In genomic region chr13:29508130-29508873, GRCh38 we compare ENCODE assay signal across 1 cellular context.
A peak's percentile ranks its signal among the peaks of the same experiment; 100 is the strongest.
TF ChIP-seq lines count a peak whose summit lies in the region.

No MANE protein-coding gene starts in this region.

TF ChIP-seq in HepG2, 621 proteins besides CTCF, POLR2A, EP300 and RAD21 (continued from another document and continues in another):
- TF ChIP-seq, protein P1, sequence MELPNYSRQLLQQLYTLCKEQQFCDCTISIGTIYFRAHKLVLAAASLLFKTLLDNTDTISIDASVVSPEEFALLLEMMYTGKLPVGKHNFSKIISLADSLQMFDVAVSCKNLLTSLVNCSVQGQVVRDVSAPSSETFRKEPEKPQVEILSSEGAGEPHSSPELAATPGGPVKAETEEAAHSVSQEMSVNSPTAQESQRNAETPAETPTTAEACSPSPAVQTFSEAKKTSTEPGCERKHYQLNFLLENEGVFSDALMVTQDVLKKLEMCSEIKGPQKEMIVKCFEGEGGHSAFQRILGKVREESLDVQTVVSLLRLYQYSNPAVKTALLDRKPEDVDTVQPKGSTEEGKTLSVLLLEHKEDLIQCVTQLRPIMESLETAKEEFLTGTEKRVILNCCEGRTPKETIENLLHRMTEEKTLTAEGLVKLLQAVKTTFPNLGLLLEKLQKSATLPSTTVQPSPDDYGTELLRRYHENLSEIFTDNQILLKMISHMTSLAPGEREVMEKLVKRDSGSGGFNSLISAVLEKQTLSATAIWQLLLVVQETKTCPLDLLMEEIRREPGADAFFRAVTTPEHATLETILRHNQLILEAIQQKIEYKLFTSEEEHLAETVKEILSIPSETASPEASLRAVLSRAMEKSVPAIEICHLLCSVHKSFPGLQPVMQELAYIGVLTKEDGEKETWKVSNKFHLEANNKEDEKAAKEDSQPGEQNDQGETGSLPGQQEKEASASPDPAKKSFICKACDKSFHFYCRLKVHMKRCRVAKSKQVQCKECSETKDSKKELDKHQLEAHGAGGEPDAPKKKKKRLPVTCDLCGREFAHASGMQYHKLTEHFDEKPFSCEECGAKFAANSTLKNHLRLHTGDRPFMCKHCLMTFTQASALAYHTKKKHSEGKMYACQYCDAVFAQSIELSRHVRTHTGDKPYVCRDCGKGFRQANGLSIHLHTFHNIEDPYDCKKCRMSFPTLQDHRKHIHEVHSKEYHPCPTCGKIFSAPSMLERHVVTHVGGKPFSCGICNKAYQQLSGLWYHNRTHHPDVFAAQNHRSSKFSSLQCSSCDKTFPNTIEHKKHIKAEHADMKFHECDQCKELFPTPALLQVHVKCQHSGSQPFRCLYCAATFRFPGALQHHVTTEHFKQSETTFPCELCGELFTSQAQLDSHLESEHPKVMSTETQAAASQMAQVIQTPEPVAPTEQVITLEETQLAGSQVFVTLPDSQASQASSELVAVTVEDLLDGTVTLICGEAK (IDR thresholded peaks at IDR 0.05): no peak
- TF ChIP-seq, protein P1 (CRISPR knock-in tag; IDR thresholded peaks at IDR 0.05): peak; percentile 54; the same call in 1 of the 2 replicates
- TF ChIP-seq ZNF275 (CRISPR knock-in tag; IDR thresholded peaks at IDR 0.05; ENCODE audit: borderline replicate concordance) (no peak), FOXA1 (IDR thresholded peaks at IDR 0.05) (no peak), FOXA1 (CRISPR knock-in tag; IDR thresholded peaks at IDR 0.05) (no peak), SNRNP70 (IDR thresholded peaks at IDR 0.05; ENCODE audit: low read depth, low read length) (no peak), RBM22 (optimal IDR thresholded peaks at IDR 0.05; ENCODE audit: low read length) (peak; percentile 82), SKI (IDR thresholded peaks at IDR 0.05; ENCODE audit: partially characterized antibody) (no peak), ZNF121 (CRISPR knock-in tag; IDR thresholded peaks at IDR 0.05) (no peak), ZNF382 (CRISPR knock-in tag; IDR thresholded peaks at IDR 0.05; ENCODE audit: borderline replicate concordance) (no peak), KDM2A (CRISPR knock-in tag; IDR thresholded peaks at IDR 0.05; ENCODE audit: borderline replicate concordance, low read depth) (peak; percentile 48; the same call in 1 of the 2 replicates), TEAD3 (CRISPR knock-in tag; optimal IDR thresholded peaks at IDR 0.05; ENCODE audit: borderline replicate concordance) (no peak), TRAFD1 (CRISPR knock-in tag; IDR thresholded peaks at IDR 0.05; ENCODE audit: borderline replicate concordance) (no peak), NFYC (CRISPR knock-in tag; IDR thresholded peaks at IDR 0.05) (no peak), ATAD3A (CRISPR knock-in tag; IDR thresholded peaks at IDR 0.05) (no peak), ADNP (CRISPR knock-in tag; IDR thresholded peaks at IDR 0.05) (no peak), ZNF343 (CRISPR knock-in tag; IDR thresholded peaks at IDR 0.05) (no peak), TARDBP (CRISPR knock-in tag; IDR thresholded peaks at IDR 0.05) (no peak), ZNF644 (CRISPR knock-in tag; IDR thresholded peaks at IDR 0.05; ENCODE audit: low read depth) (no peak), NRL (CRISPR knock-in tag; IDR thresholded peaks at IDR 0.05; ENCODE audit: borderline replicate concordance) (0 out of 2 replicates have a peak, but pooled peaks have one; percentile 49), SOX5 (CRISPR knock-in tag; IDR thresholded peaks at IDR 0.05; ENCODE audit: borderline replicate concordance) (no peak), ZNF703 (CRISPR knock-in tag; IDR thresholded peaks at IDR 0.05; ENCODE audit: borderline replicate concordance) (no peak), PTBP1 (IDR thresholded peaks at IDR 0.05; ENCODE audit: low read depth, low read length, poor library complexity, severe bottlenecking) (no peak), MXI1 (IDR thresholded peaks at IDR 0.05; ENCODE audit: borderline replicate concordance, low read depth, low read length) (no peak), TBX2 (CRISPR knock-in tag; IDR thresholded peaks at IDR 0.05; ENCODE audit: borderline replicate concordance) (peak; percentile 43; the same call in 1 of the 2 replicates), ZNF607 (CRISPR knock-in tag; IDR thresholded peaks at IDR 0.05; ENCODE audit: borderline replicate concordance) (no peak), MXD3 (CRISPR knock-in tag; IDR thresholded peaks at IDR 0.05) (no peak), SNAI1 (CRISPR knock-in tag; IDR thresholded peaks at IDR 0.05; ENCODE audit: borderline replicate concordance) (no peak), KMT2B (CRISPR knock-in tag; IDR thresholded peaks at IDR 0.05) (no peak), ZMYM3 (CRISPR knock-in tag; IDR thresholded peaks at IDR 0.05) (no peak), POLR2G (IDR thresholded peaks at IDR 0.05; ENCODE audit: low read depth, low read length) (0 out of 2 replicates have a peak, but pooled peaks have one; percentile 40), ZNF383 (CRISPR knock-in tag; IDR thresholded peaks at IDR 0.05; ENCODE audit: borderline replicate concordance) (no peak), AKAP8 (CRISPR knock-in tag; IDR thresholded peaks at IDR 0.05) (no peak), ZNF282 (IDR thresholded peaks at IDR 0.05; ENCODE audit: partially characterized antibody) (no peak), ETS1 (CRISPR knock-in tag; IDR thresholded peaks at IDR 0.05) (no peak), KDM5B (CRISPR knock-in tag; IDR thresholded peaks at IDR 0.05; ENCODE audit: borderline replicate concordance) (no peak), MXD4 (CRISPR knock-in tag; IDR thresholded peaks at IDR 0.05) (no peak), SMC3 (IDR thresholded peaks at IDR 0.05; ENCODE audit: low read length) (peak; percentile 88), ZBTB33 (CRISPR knock-in tag; IDR thresholded peaks at IDR 0.05) (no peak), TOE1 (CRISPR knock-in tag; IDR thresholded peaks at IDR 0.05) (no peak), ZFP1 (CRISPR knock-in tag; IDR thresholded peaks at IDR 0.05) (no peak), CAMTA2 (CRISPR knock-in tag; IDR thresholded peaks at IDR 0.05; ENCODE audit: borderline replicate concordance) (no peak), NCOA2 (CRISPR knock-in tag; IDR thresholded peaks at IDR 0.05) (no peak), ZNF598 (CRISPR knock-in tag; IDR thresholded peaks at IDR 0.05; ENCODE audit: borderline replicate concordance) (no peak), RBM39 (IDR thresholded peaks at IDR 0.05; ENCODE audit: low read depth, low read length, poor library complexity, severe bottlenecking) (no peak), HOXA5 (CRISPR knock-in tag; IDR thresholded peaks at IDR 0.05) (no peak), ZBTB3 (CRISPR knock-in tag; IDR thresholded peaks at IDR 0.05; ENCODE audit: borderline replicate concordance, low read depth) (no peak), KLF6 (CRISPR knock-in tag; IDR thresholded peaks at IDR 0.05) (no peak), SP4 (CRISPR knock-in tag; IDR thresholded peaks at IDR 0.05) (no peak), THRA (CRISPR knock-in tag; IDR thresholded peaks at IDR 0.05; ENCODE audit: borderline replicate concordance) (0 out of 2 replicates have a peak, but pooled peaks have one; percentile 33), ASH2L (IDR thresholded peaks at IDR 0.05; ENCODE audit: insufficient read length, low read depth, low read length) (no peak)
- TF ChIP-seq, protein P2, sequence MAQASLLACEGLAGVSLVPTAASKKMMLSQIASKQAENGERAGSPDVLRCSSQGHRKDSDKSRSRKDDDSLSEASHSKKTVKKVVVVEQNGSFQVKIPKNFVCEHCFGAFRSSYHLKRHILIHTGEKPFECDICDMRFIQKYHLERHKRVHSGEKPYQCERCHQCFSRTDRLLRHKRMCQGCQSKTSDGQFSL (CRISPR knock-in tag; IDR thresholded peaks at IDR 0.05): no peak
- TF ChIP-seq, protein P3, sequence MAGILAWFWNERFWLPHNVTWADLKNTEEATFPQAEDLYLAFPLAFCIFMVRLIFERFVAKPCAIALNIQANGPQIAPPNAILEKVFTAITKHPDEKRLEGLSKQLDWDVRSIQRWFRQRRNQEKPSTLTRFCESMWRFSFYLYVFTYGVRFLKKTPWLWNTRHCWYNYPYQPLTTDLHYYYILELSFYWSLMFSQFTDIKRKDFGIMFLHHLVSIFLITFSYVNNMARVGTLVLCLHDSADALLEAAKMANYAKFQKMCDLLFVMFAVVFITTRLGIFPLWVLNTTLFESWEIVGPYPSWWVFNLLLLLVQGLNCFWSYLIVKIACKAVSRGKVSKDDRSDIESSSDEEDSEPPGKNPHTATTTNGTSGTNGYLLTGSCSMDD (CRISPR knock-in tag; IDR thresholded peaks at IDR 0.05): no peak
